8 cellular contexts compared by ENCODE assay signal in genomic region chr18:24138281-24138883, GRCh38. TPM values are rescaled to one million over a fixed set of nuclear protein-coding genes. Genes with fewer than 3 reads are reported as not detected.
DNase-seq lines count a peak whose midpoint lies in the region; ATAC-seq and TF ChIP-seq lines count a peak whose summit lies in the region.

No MANE protein-coding gene starts in this region.

- WGBS in endodermal cell (ENCODE audit: insufficient coverage in 1 of 2, insufficient read length in 1 of 2), 2 experiments = 70 to 75% methylated on average over 16 to 18 of the region's 18 CpGs

- peaks cover 4% of the 10 kb centered on the region for H3K36me3 Mint-ChIP-seq in endodermal cell (ENCODE audit: low read depth)

- no peaks in the 10 kb centered on the region for H3K4me1 ChIP-seq in endodermal cell (ENCODE audit: control insufficient read depth, insufficient read depth, low read length)
- no peaks in the 10 kb centered on the region for H3K4me1 ChIP-seq in parathyroid adenoma

- H3K79me2 ChIP-seq in parathyroid adenoma = no peaks in the 10 kb centered on the region

- H3K27me3 ChIP-seq in MG63 (no peaks in the 10 kb centered on the region), endodermal cell (ENCODE audit: control insufficient read depth, insufficient read depth, low read length, poor library complexity, severe bottlenecking) (no peaks in the 10 kb centered on the region), parathyroid adenoma (ENCODE audit: control insufficient read depth, insufficient read depth, low read length) (no peaks in the 10 kb centered on the region)

- TF ChIP-seq CTCF in GM12875 (IDR thresholded peaks at IDR 0.05; ENCODE audit: borderline replicate concordance, insufficient read depth, low read depth, low read length) (no peak), endodermal cell (conservative IDR thresholded peaks at IDR 0.05) (no peak), parathyroid adenoma (IDR thresholded peaks at IDR 0.05) (no peak)

- H3K27ac Mint-ChIP-seq in endodermal cell = peak overlapping the region; percentile 92

- peaks cover 17% of the 10 kb centered on the region for H3K4me1 Mint-ChIP-seq in endodermal cell

- no peak overlapping the region for H3K9ac ChIP-seq in endodermal cell (ENCODE audit: extremely low read depth, low read length, poor library complexity, severe bottlenecking)
- no peak overlapping the region for H3K9ac ChIP-seq in parathyroid adenoma

- H3K27ac ChIP-seq in endodermal cell (ENCODE audit: low read depth, low read length) (no peak overlapping the region), parathyroid adenoma (no peak overlapping the region)

- H3K36me3 ChIP-seq in MG63 = no peaks in the 10 kb centered on the region
- no peaks in the 10 kb centered on the region for H3K36me3 ChIP-seq in endodermal cell (ENCODE audit: control insufficient read depth, insufficient read depth, low read length)
- H3K36me3 ChIP-seq in parathyroid adenoma (ENCODE audit: control insufficient read depth, insufficient read depth, low read length) = no peaks in the 10 kb centered on the region

- ATAC-seq in GM18498 (IDR thresholded peaks at IDR 0.05; ENCODE audit: unreplicated experiment) = no peak

- peak overlapping the region; percentile 73 for H3K4me2 ChIP-seq in parathyroid adenoma (ENCODE audit: low read length)

- peak overlapping the region; percentile 47 for H3K4me3 ChIP-seq in GM12875 (ENCODE audit: low read depth, low read length)
- H3K4me3 ChIP-seq in MG63 = peak overlapping the region; percentile 41
- peak overlapping the region; percentile 76 for H3K4me3 ChIP-seq in endodermal cell (ENCODE audit: low read length)
- peak overlapping the region; percentile 42 for H3K4me3 ChIP-seq in parathyroid adenoma (ENCODE audit: low read depth, low read length)

- no peaks in the 10 kb centered on the region for H3K27me3 Mint-ChIP-seq in endodermal cell (ENCODE audit: insufficient read depth)

- H3K9me3 ChIP-seq in MG63 (no peaks in the 10 kb centered on the region), endodermal cell (ENCODE audit: control insufficient read depth, low read length) (no peaks in the 10 kb centered on the region), parathyroid adenoma (ENCODE audit: control insufficient read depth, low read length) (no peaks in the 10 kb centered on the region)

- peak overlapping the region; percentile 70 for H3K4me3 Mint-ChIP-seq in endodermal cell

- no peak for DNase-seq in MG63
- DNase-seq in endodermal cell = no peak
- no peak for DNase-seq in NCI-H345 (lab: John Stamatoyannopoulos, UW)
- DNase-seq in RPMI8226 = no peak
- DNase-seq in OCI-M2 (lab: John Stamatoyannopoulos, UW; ENCODE audit: unreplicated experiment) = no peak

- peaks cover 2% of the 10 kb centered on the region for H3K9me3 Mint-ChIP-seq in endodermal cell

- peak overlapping the region; percentile 90 for H2AFZ ChIP-seq in parathyroid adenoma

RNA-seq across cellular contexts. Expression of gene CABYR, which starts 0.5 kb away (rescaled TPM):
- not detected in 2 replicates for total RNA-seq in MG63 (2014; rRNA removed; shearing (Covaris generic); ENCODE audit: low replicate concordance)
- total RNA-seq in endodermal cell = 10 to 100 TPM; 10.0 to 11.1 TPM
- 11.5 TPM for polyA plus RNA-seq in endodermal cell (2013, experiment 1 of 2)
- 10.0 TPM for polyA plus RNA-seq in endodermal cell (2013, experiment 2 of 2)

Comparison
In these comparisons a context has a peak if more than half of its experiments do, and no peak if none do; other contexts are left out.
1. RNA of gene CABYR, which starts 0.5 kb away (total RNA-seq): 10.0 to 11.1 TPM in endodermal cell; not detected in MG63; every median in the first group is over 10 times any median in the second.
2. Peak in every context shown above with its lines, with median percentiles within 50 percentile points of each other: H3K4me3 ChIP-seq.